Comparison of ENCODE assay signal across 8 cellular contexts in the genomic region with DNA sequence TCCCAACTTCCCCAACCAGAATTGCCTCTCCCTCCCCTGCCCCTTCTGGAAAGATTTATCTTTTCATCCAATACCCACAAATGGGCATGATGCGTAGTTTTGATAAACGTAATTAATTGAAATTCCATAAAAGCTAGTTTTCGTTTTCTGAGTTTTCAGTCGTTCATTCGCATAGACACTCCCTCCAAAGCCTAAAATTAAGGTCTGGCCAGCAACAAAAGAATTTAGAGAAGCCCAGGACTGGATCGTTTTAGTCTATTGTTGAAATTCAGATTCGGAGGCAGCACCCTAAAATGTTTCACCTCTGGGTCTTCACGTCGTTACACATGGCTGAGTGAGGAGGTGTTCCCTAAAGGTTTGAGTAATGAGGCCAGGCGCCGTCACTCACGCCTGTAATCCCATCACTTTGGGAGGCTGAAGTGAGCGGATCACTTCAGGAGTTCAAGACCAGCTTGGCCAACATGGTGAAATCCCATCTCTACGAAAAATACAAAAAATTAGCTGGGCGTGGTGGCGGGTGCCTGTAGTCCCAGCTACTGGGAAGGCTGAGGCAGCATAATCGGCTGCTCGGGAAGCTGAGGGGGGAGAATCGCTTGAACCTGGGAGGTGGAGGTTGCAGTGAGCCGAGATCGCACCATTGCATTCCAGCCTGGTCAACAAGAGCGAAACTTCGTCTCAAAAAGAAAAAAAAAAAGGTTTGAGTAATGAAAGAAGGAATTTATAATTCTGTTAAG. TPM values are rescaled to one million over a fixed set of nuclear protein-coding genes. Genes with fewer than 3 reads are reported as not detected.
DNase-seq lines count a peak whose midpoint lies in the region; ATAC-seq, FAIRE-seq and TF ChIP-seq lines count a peak whose summit lies in the region.

No MANE protein-coding gene starts in this region.

- peak overlapping the region; percentile 47 to 95 (median 90) for H3K27ac ChIP-seq in heart right ventricle
- peak overlapping the region; percentile 75 for H3K27ac ChIP-seq in GM12878 (ENCODE audit: control insufficient read depth, insufficient read depth)
- H3K27ac ChIP-seq in mesendoderm (ENCODE audit: low read depth, low read length), result no peak overlapping the region
- peak overlapping the region; percentile 87 for H3K27ac ChIP-seq in vagina

- H3K36me3 ChIP-seq in heart right ventricle, result peaks cover 0 to 17% (median 0%) of the 10 kb centered on the region in 9 donors
- peaks cover 0 to 3% of the 10 kb centered on the region in 2 experiments; a peak in 1 of 4 replicates for H3K36me3 ChIP-seq in GM12878 (ENCODE audit: control insufficient read depth in 2 of 2, insufficient read depth in 2 of 2, low read length in 1 of 2)
- H3K36me3 ChIP-seq in mesendoderm (ENCODE audit: control insufficient read depth, insufficient read depth, low read length), result no peaks in the 10 kb centered on the region
- H3K36me3 ChIP-seq in vagina, result no peaks in the 10 kb centered on the region

- H2BK5ac ChIP-seq in mesendoderm (ENCODE audit: low read length), result no peak overlapping the region

- H2AFZ ChIP-seq in GM12878 (ENCODE audit: control insufficient read depth, low read depth, low read length), result peak overlapping the region; percentile 86

- peak overlapping the region; percentile 29 for H4K8ac ChIP-seq in mesendoderm (ENCODE audit: low read depth, low read length)

- TF ChIP-seq EP300 in GM12878 (IDR thresholded peaks at IDR 0.05; ENCODE audit: borderline replicate concordance in 1 of 2, control insufficient read depth in 1 of 2, low read depth in 2 of 2, low read length in 2 of 2), result no peak

- peak overlapping the region; percentile 30 for H3K23ac ChIP-seq in mesendoderm (ENCODE audit: low read length)

- peak in 2 of 8 donors; percentile 4 to 12 for ATAC-seq in heart right ventricle
- ATAC-seq in Right ventricle myocardium superior (ENCODE audit: poor library complexity), result no peak
- ATAC-seq in GM12878, result no peak

- RAD21 ChIA-PET in GM12878 (lab: Charles Lee; ENCODE audit: unreplicated experiment), result interaction anchor here (1.3 to 2.7 kb wide), 2 partner anchors 148 to 484 kb away, joined by 3 to 7 read pairs; no protein-coding TSS in a partner anchor

- peak; percentile 47 for FAIRE-seq in GM12878 (lab: Jason Lieb, UNC)

- intact Hi-C loops in heart right ventricle (cut with DNase I) (no loop called here), Right ventricle myocardium superior (cut with DNase I) (no loop called here), GM12878 (cut with micrococcal nuclease; ENCODE audit: unreplicated experiment) (no loop called here), vagina (cut with DNase I) (no loop called here)

- in situ Hi-C loops in GM12878 (cut with MboI), result no loop called here

- H3K27me3 ChIP-seq in heart right ventricle (no peaks in the 10 kb centered on the region), GM12878 (replicated peaks in 1 of 2; ENCODE audit: control insufficient read depth in 2 of 2, insufficient read depth in 2 of 2, low read length in 1 of 2) (no peaks in the 10 kb centered on the region), mesendoderm (ENCODE audit: insufficient read depth, low read length, poor library complexity) (no peaks in the 10 kb centered on the region), vagina (no peaks in the 10 kb centered on the region)

- TF ChIP-seq POLR2A in GM12878 (IDR thresholded peaks at IDR 0.05; ENCODE audit: low read depth, low read length) (no peak), vagina (IDR thresholded peaks at IDR 0.05) (no peak)

- H3K18ac ChIP-seq in mesendoderm (ENCODE audit: low read length), result peak overlapping the region; percentile 82

- no peaks in the 10 kb centered on the region for H3K9me3 ChIP-seq in heart right ventricle
- no peaks in the 10 kb centered on the region for H3K9me3 ChIP-seq in GM12878 (replicated peaks; ENCODE audit: control insufficient read depth, insufficient read depth, low read length)
- no peaks in the 10 kb centered on the region for H3K9me3 ChIP-seq in vagina

- peak overlapping the region; percentile 90 for H4K5ac ChIP-seq in mesendoderm (ENCODE audit: low read length)

- H2AK5ac ChIP-seq in mesendoderm (ENCODE audit: low read length), result no peak overlapping the region

- peaks cover 6 to 45% (median 41%) of the 10 kb centered on the region in 9 donors for H3K4me1 ChIP-seq in heart right ventricle
- H3K4me1 ChIP-seq in GM12878 (ENCODE audit: control insufficient read depth, insufficient read depth, low read length), result peaks cover 4% of the 10 kb centered on the region
- H3K4me1 ChIP-seq in mesendoderm (ENCODE audit: control insufficient read depth, low read depth, low read length), result peaks cover 3% of the 10 kb centered on the region
- H3K4me1 ChIP-seq in vagina, result peaks cover 43% of the 10 kb centered on the region

- SMC1A ChIA-PET in GM12878 (lab: Charles Lee; ENCODE audit: uncharacterized antibody, unreplicated experiment), result interaction anchor here (1.4 to 3.0 kb wide), 2 partner anchors 58 to 147 kb away, joined by 3 to 21 read pairs; partner anchors contain the start of gene ALG8

- 59 to 63% methylated on average over 23 of the region's 23 CpGs for WGBS in heart right ventricle, 2 donors
- 60% methylated on average over 23 of the region's 23 CpGs for WGBS in GM12878 (ENCODE audit: insufficient coverage, insufficient replicate concordance, low lambda C conversion rate, missing lambda C conversion rate)
- WGBS in mesendoderm (ENCODE audit: extremely low coverage, insufficient coverage, low lambda C conversion rate), result no CpG with 5 or more reads among the region's 23 CpGs

- no peak for TF ChIP-seq RAD21 in GM12878 (IDR thresholded peaks at IDR 0.05; ENCODE audit: insufficient read depth, low read depth, low read length)

- CTCF ChIA-PET in GM12878 (lab: Yijun Ruan, JAX), result interaction anchor here (1.9 kb wide), 1 partner anchor 81 kb away, joined by 5 read pairs; no protein-coding TSS in a partner anchor

- DNase-seq in heart right ventricle (no peak), Right ventricle myocardium superior (no peak), GM12878 (ENCODE audit: low read depth, low spot score) (no peak), mesendoderm (no peak), vagina (ENCODE audit: extremely low spot score in 2 of 2) (no peak), COR-L47 (lab: John Stamatoyannopoulos, UW) (no peak), NCI-H1417 (lab: John Stamatoyannopoulos, UW) (no peak), NCI-H1092 treated with DMSO at 0.1 percent for 48 hours (lab: John Stamatoyannopoulos, UW) (no peak)

- H3K4me3 ChIP-seq in heart right ventricle, result peak overlapping the region; percentile 65 to 92 (median 86)
- peak overlapping the region; percentile 74 for H3K4me3 ChIP-seq in GM12878
- H3K4me3 ChIP-seq in mesendoderm (ENCODE audit: low read length), result peak overlapping the region; percentile 70
- peak overlapping the region; percentile 58 to 76 for H3K4me3 ChIP-seq in vagina

- no peak overlapping the region for H3K4ac ChIP-seq in mesendoderm (ENCODE audit: low read depth, low read length)

- H3K4me2 ChIP-seq in GM12878 (ENCODE audit: control insufficient read depth, insufficient read depth) (peak overlapping the region; percentile 28), mesendoderm (ENCODE audit: low read length) (peak overlapping the region; percentile 88)

- peak overlapping the region; percentile 90 for H3K9ac ChIP-seq in GM12878 (ENCODE audit: control insufficient read depth, insufficient read depth, low read length)
- peak overlapping the region; percentile 73 for H3K9ac ChIP-seq in mesendoderm (ENCODE audit: low read length)

- no peak overlapping the region for H2BK15ac ChIP-seq in mesendoderm (replicated peaks; ENCODE audit: low read depth)

- POLR2A ChIA-PET in GM12878 (lab: Charles Lee), result interaction anchor here (0.9 to 1.8 kb wide), 3 partner anchors 60 to 479 kb away, joined by 3 to 8 read pairs (median 3); partner anchors contain the start of genes ALG8 and INTS4

- peak overlapping the region; percentile 95 for H3K56ac ChIP-seq in mesendoderm (ENCODE audit: low read length)

- peaks cover 4% of the 10 kb centered on the region; the same call in 1 of the 2 replicates for H4K20me1 ChIP-seq in GM12878 (ENCODE audit: control insufficient read depth, insufficient read depth)

- peaks cover 43% of the 10 kb centered on the region for H3K79me2 ChIP-seq in GM12878 (ENCODE audit: control insufficient read depth, insufficient read depth, low read length)
- peaks cover 36% of the 10 kb centered on the region for H3K79me2 ChIP-seq in mesendoderm (ENCODE audit: control insufficient read depth, insufficient read depth, low read length)

- H2BK120ac ChIP-seq in mesendoderm (ENCODE audit: low read depth, low read length), result no peak overlapping the region

- BruUV-seq in GM12878 (replicated peaks; lab: Mats Ljungman, UMichigan), result TSS peak; percentile 83

- no peak for TF ChIP-seq CTCF in heart right ventricle (IDR thresholded peaks at IDR 0.05)
- TF ChIP-seq CTCF in GM12878 (IDR thresholded peaks at IDR 0.05 in 2 of 3, conservative IDR thresholded peaks at IDR 0.05 in 1 of 3; ENCODE audit: control insufficient read depth in 2 of 3, extremely low read depth in 1 of 3, insufficient read depth in 1 of 3, low read depth in 3 of 3, low read length in 3 of 3), result no peak
- no peak for TF ChIP-seq CTCF in vagina (IDR thresholded peaks at IDR 0.05)

- peaks cover 21% of the 10 kb centered on the region for H3K79me1 ChIP-seq in mesendoderm (ENCODE audit: low read length)

RNA-seq across cellular contexts. Expression of gene NDUFC2, which starts 0.6 kb away (rescaled TPM):
- 100 to 1,000 TPM; 242 to 400 (median 275) TPM for total RNA-seq in heart right ventricle
- 100 to 1,000 TPM in 1 of 2 donors, 10 to 100 TPM in 1; 69.7 to 294 TPM for polyA plus RNA-seq in heart right ventricle
- 328 TPM for total RNA-seq in Right ventricle myocardium superior
- total RNA-seq in GM12878 (2013; cell fraction: nucleolus; rRNA removed), result 13.9 and 19.2 TPM in 2 replicates
- 145 and 167 TPM in 2 replicates for total RNA-seq in GM12878 (2014; rRNA removed)
- total RNA-seq in GM12878 (2014; rRNA removed; fragmentation: Illumina TruSeq; extraction: Trizol), result 134 and 145 TPM in 2 replicates
- total RNA-seq in GM12878 (2021), result 185 and 187 TPM in 2 replicates
- 19.0 TPM for polyA plus RNA-seq in GM12878 (2011; ENCODE audit: low read depth)
- polyA plus RNA-seq in GM12878 (2011; rRNA removed), result 120 and 153 TPM in 2 replicates
- polyA plus RNA-seq in GM12878 (2011; cell fraction: cytosol; rRNA removed), result 275 and 305 TPM in 2 replicates
- polyA plus RNA-seq in GM12878 (2011; cell fraction: nucleus; rRNA removed), result 76.1 and 92.2 TPM in 2 replicates
- 126 and 272 TPM in 2 replicates for polyA plus RNA-seq in GM12878 (2012)
- polyA plus RNA-seq in GM12878 (2014; fragmentation: Illumina TruSeq; extraction: Trizol), result 13.1 and 103 TPM in 2 replicates
- 100 to 1,000 TPM; 483 to 529 TPM for polyA plus RNA-seq in GM12878 (2014; fragmentation: Nextera tagmentation; extraction: Ambion mirVana)
- polyA plus RNA-seq in GM12878 (2014; rRNA removed), result 178 and 198 TPM in 2 replicates
- 100 to 1,000 TPM; 409 to 466 TPM for polyA plus RNA-seq in GM12878 (2016; fragmentation: Nextera tagmentation; extraction: Ambion mirVana)
- polyA minus RNA-seq in GM12878 (2011; rRNA and poly(A)+ RNA removed), result 8.8 and 43.9 TPM in 2 replicates
- polyA minus RNA-seq in GM12878 (2011; cell fraction: cytosol; rRNA and poly(A)+ RNA removed), result 23.5 and 23.6 TPM in 2 replicates
- 23.1 and 30.6 TPM in 2 replicates for polyA minus RNA-seq in GM12878 (2011; cell fraction: nucleus; rRNA and poly(A)+ RNA removed)
- polyA plus RNA-seq in mesendoderm (2013, experiment 1 of 2), result 307 TPM
- 298 TPM for polyA plus RNA-seq in mesendoderm (2013, experiment 2 of 2)
- total RNA-seq in vagina, result 106 TPM

RNA-seq across cellular contexts. Expression of gene THRSP, which starts 16.6 kb away (rescaled TPM):
- total RNA-seq in heart right ventricle (1 to 10 TPM in 6 of 10 donors, under 1 TPM in 1, not detected in 3; 0.21 to 7.7 (median 3.5) TPM), Right ventricle myocardium superior (2.6 TPM), GM12878 (2014; rRNA removed) (not detected in 2 replicates), GM12878 (2014; rRNA removed; fragmentation: Illumina TruSeq; extraction: Trizol) (not detected in 2 replicates), GM12878 (2021) (not detected in 2 replicates), vagina (not detected)
- polyA plus RNA-seq in heart right ventricle (10 to 100 TPM; 13.6 to 25.4 TPM), GM12878 (2011; rRNA removed) (not detected in 2 replicates), GM12878 (2014; fragmentation: Illumina TruSeq; extraction: Trizol) (not detected in 2 replicates), GM12878 (2014; fragmentation: Nextera tagmentation; extraction: Ambion mirVana) (not detected), GM12878 (2014; rRNA removed) (not detected in 2 replicates), GM12878 (2016; fragmentation: Nextera tagmentation; extraction: Ambion mirVana) (under 1 TPM in 1 of 2 experiments, not detected in 1; 0.18 TPM)
- total RNA-seq in GM12878 (2013; cell fraction: nucleolus; rRNA removed), result not detected in 2 replicates
- not detected for polyA plus RNA-seq in GM12878 (2011; ENCODE audit: low read depth)
- 0.05 and 0.10 TPM in 2 replicates for polyA plus RNA-seq in GM12878 (2011; cell fraction: cytosol; rRNA removed)
- polyA plus RNA-seq in GM12878 (2011; cell fraction: nucleus; rRNA removed), result not detected in 2 replicates
- not detected in 2 replicates for polyA plus RNA-seq in GM12878 (2012)
- polyA minus RNA-seq in GM12878 (2011; rRNA and poly(A)+ RNA removed), result not detected in 2 replicates
- polyA minus RNA-seq in GM12878 (2011; cell fraction: cytosol; rRNA and poly(A)+ RNA removed), result not detected in 2 replicates
- not detected in 2 replicates for polyA minus RNA-seq in GM12878 (2011; cell fraction: nucleus; rRNA and poly(A)+ RNA removed)
- polyA plus RNA-seq in mesendoderm (2013, experiment 1 of 2), result 0.04 TPM
- polyA plus RNA-seq in mesendoderm (2013, experiment 2 of 2), result not detected

RNA-seq across cellular contexts. Expression of gene KCTD14, which starts 57.2 kb away (rescaled TPM):
- total RNA-seq in heart right ventricle, result under 1 TPM in 9 of 10 donors, not detected in 1; 0.17 to 0.53 (median 0.21) TPM
- polyA plus RNA-seq in heart right ventricle, result under 1 TPM; 0.15 to 0.49 TPM
- total RNA-seq in Right ventricle myocardium superior, result not detected
- 0.95 and 1.1 TPM in 2 replicates for total RNA-seq in GM12878 (2013; cell fraction: nucleolus; rRNA removed)
- total RNA-seq in GM12878 (2014; rRNA removed), result 0.51 and 0.54 TPM in 2 replicates
- total RNA-seq in GM12878 (2014; rRNA removed; fragmentation: Illumina TruSeq; extraction: Trizol), result 0.41 and 0.45 TPM in 2 replicates
- total RNA-seq in GM12878 (2021), result 0.38 and 0.43 TPM in 2 replicates
- polyA plus RNA-seq in GM12878 (2011; ENCODE audit: low read depth), result 0.64 TPM
- 0.04 and 0.19 TPM in 2 replicates for polyA plus RNA-seq in GM12878 (2011; rRNA removed)
- 0.08 TPM in 1 of 2 replicates, not detected in the other for polyA plus RNA-seq in GM12878 (2011; cell fraction: cytosol; rRNA removed)
- 0.15 TPM in 1 of 2 replicates, not detected in the other for polyA plus RNA-seq in GM12878 (2011; cell fraction: nucleus; rRNA removed)
- 0.51 and 0.77 TPM in 2 replicates for polyA plus RNA-seq in GM12878 (2012)
- polyA plus RNA-seq in GM12878 (2014; fragmentation: Illumina TruSeq; extraction: Trizol), result 0.63 and 0.74 TPM in 2 replicates
- under 1 TPM; 0.11 to 0.42 TPM for polyA plus RNA-seq in GM12878 (2014; fragmentation: Nextera tagmentation; extraction: Ambion mirVana)
- 0.53 and 0.59 TPM in 2 replicates for polyA plus RNA-seq in GM12878 (2014; rRNA removed)
- polyA plus RNA-seq in GM12878 (2016; fragmentation: Nextera tagmentation; extraction: Ambion mirVana), result under 1 TPM; 0.54 TPM
- not detected in 2 replicates for polyA minus RNA-seq in GM12878 (2011; rRNA and poly(A)+ RNA removed)
- not detected in 2 replicates for polyA minus RNA-seq in GM12878 (2011; cell fraction: cytosol; rRNA and poly(A)+ RNA removed)
- polyA minus RNA-seq in GM12878 (2011; cell fraction: nucleus; rRNA and poly(A)+ RNA removed), result not detected in 2 replicates
- 23.6 TPM for polyA plus RNA-seq in mesendoderm (2013, experiment 1 of 2)
- polyA plus RNA-seq in mesendoderm (2013, experiment 2 of 2), result 23.6 TPM
- total RNA-seq in vagina, result 2.9 TPM

RNA-seq across cellular contexts. Expression of gene ALG8, which starts 59.2 kb away (rescaled TPM):
- 10 to 100 TPM in 9 of 10 donors, 1 to 10 TPM in 1; 9.6 to 19.5 (median 15.5) TPM for total RNA-seq in heart right ventricle
- 10 to 100 TPM; 21.1 to 69.1 TPM for polyA plus RNA-seq in heart right ventricle
- 15.8 TPM for total RNA-seq in Right ventricle myocardium superior
- total RNA-seq in GM12878 (2013; cell fraction: nucleolus; rRNA removed), result 94.3 and 98.6 TPM in 2 replicates
- 56.9 and 75.9 TPM in 2 replicates for total RNA-seq in GM12878 (2014; rRNA removed)
- 66.1 and 66.9 TPM in 2 replicates for total RNA-seq in GM12878 (2014; rRNA removed; fragmentation: Illumina TruSeq; extraction: Trizol)
- total RNA-seq in GM12878 (2021), result 48.4 and 50.6 TPM in 2 replicates
- polyA plus RNA-seq in GM12878 (2011; ENCODE audit: low read depth), result 29.4 TPM
- polyA plus RNA-seq in GM12878 (2011; rRNA removed), result 59.9 and 75.6 TPM in 2 replicates
- 25.1 and 28.9 TPM in 2 replicates for polyA plus RNA-seq in GM12878 (2011; cell fraction: cytosol; rRNA removed)
- 35.4 and 35.7 TPM in 2 replicates for polyA plus RNA-seq in GM12878 (2011; cell fraction: nucleus; rRNA removed)
- 29.0 and 31.9 TPM in 2 replicates for polyA plus RNA-seq in GM12878 (2012)
- polyA plus RNA-seq in GM12878 (2014; fragmentation: Illumina TruSeq; extraction: Trizol), result 69.8 and 74.8 TPM in 2 replicates
- 100 to 1,000 TPM in 1 of 2 experiments, 10 to 100 TPM in 1; 79.1 to 105 TPM for polyA plus RNA-seq in GM12878 (2014; fragmentation: Nextera tagmentation; extraction: Ambion mirVana)
- 45.7 TPM in 2 replicates for polyA plus RNA-seq in GM12878 (2014; rRNA removed)
- 10 to 100 TPM; 88.1 to 88.6 TPM for polyA plus RNA-seq in GM12878 (2016; fragmentation: Nextera tagmentation; extraction: Ambion mirVana)
- 39.1 and 50.7 TPM in 2 replicates for polyA minus RNA-seq in GM12878 (2011; rRNA and poly(A)+ RNA removed)
- 16.8 and 20.2 TPM in 2 replicates for polyA minus RNA-seq in GM12878 (2011; cell fraction: cytosol; rRNA and poly(A)+ RNA removed)
- 19.5 and 27.2 TPM in 2 replicates for polyA minus RNA-seq in GM12878 (2011; cell fraction: nucleus; rRNA and poly(A)+ RNA removed)
- 90.9 TPM for polyA plus RNA-seq in mesendoderm (2013, experiment 1 of 2)
- 84.1 TPM for polyA plus RNA-seq in mesendoderm (2013, experiment 2 of 2)
- total RNA-seq in vagina, result 20.9 TPM
